ENCODE assay signal across 1 cellular context in the genomic region with DNA sequence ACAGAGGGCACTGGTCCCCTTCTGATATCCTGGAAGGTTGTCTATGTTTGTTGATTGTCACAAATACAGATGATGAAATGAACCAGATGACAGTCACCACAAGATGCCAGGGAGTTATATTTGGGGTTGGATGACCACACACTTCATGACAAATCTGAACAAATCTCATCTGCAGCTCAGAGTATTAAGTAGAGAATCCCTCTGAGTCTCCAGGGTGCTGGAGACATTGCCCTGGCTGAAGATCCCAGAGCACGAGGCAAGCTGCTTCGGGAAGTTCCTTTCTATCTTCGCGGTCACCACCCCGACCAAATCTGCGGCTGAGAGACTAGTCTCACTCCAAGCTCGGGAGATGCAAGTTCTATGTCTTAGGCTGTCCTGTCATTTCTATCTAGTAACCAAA.
TF ChIP-seq lines count a peak whose summit lies in the region.

No MANE protein-coding gene starts in this region.

TF ChIP-seq in WTC11, 78 proteins besides CTCF, POLR2A, EP300 and RAD21 (continued from another document):
- TF ChIP-seq, protein P1, sequence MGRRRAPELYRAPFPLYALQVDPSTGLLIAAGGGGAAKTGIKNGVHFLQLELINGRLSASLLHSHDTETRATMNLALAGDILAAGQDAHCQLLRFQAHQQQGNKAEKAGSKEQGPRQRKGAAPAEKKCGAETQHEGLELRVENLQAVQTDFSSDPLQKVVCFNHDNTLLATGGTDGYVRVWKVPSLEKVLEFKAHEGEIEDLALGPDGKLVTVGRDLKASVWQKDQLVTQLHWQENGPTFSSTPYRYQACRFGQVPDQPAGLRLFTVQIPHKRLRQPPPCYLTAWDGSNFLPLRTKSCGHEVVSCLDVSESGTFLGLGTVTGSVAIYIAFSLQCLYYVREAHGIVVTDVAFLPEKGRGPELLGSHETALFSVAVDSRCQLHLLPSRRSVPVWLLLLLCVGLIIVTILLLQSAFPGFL (CRISPR knock-in tag; IDR thresholded peaks at IDR 0.05; ENCODE audit: borderline replicate concordance), result no peak
- TF ChIP-seq, protein P2, sequence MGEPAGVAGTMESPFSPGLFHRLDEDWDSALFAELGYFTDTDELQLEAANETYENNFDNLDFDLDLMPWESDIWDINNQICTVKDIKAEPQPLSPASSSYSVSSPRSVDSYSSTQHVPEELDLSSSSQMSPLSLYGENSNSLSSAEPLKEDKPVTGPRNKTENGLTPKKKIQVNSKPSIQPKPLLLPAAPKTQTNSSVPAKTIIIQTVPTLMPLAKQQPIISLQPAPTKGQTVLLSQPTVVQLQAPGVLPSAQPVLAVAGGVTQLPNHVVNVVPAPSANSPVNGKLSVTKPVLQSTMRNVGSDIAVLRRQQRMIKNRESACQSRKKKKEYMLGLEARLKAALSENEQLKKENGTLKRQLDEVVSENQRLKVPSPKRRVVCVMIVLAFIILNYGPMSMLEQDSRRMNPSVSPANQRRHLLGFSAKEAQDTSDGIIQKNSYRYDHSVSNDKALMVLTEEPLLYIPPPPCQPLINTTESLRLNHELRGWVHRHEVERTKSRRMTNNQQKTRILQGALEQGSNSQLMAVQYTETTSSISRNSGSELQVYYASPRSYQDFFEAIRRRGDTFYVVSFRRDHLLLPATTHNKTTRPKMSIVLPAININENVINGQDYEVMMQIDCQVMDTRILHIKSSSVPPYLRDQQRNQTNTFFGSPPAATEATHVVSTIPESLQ (CRISPR knock-in tag; IDR thresholded peaks at IDR 0.05), result no peak
- TF ChIP-seq TP53 (CRISPR knock-in tag; IDR thresholded peaks at IDR 0.05), result no peak
- TF ChIP-seq ZNF138 (CRISPR knock-in tag; conservative IDR thresholded peaks at IDR 0.05), result no peak
- no peak for TF ChIP-seq JAZF1 (CRISPR knock-in tag; IDR thresholded peaks at IDR 0.05)
- TF ChIP-seq, protein P3, sequence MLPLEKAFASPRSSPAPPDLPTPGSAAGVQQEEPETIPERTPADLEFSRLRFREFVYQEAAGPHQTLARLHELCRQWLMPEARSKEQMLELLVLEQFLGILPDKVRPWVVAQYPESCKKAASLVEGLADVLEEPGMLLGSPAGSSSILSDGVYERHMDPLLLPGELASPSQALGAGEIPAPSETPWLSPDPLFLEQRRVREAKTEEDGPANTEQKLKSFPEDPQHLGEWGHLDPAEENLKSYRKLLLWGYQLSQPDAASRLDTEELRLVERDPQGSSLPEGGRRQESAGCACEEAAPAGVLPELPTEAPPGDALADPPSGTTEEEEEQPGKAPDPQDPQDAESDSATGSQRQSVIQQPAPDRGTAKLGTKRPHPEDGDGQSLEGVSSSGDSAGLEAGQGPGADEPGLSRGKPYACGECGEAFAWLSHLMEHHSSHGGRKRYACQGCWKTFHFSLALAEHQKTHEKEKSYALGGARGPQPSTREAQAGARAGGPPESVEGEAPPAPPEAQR (CRISPR knock-in tag; IDR thresholded peaks at IDR 0.05), result no peak
- TF ChIP-seq, protein P4, sequence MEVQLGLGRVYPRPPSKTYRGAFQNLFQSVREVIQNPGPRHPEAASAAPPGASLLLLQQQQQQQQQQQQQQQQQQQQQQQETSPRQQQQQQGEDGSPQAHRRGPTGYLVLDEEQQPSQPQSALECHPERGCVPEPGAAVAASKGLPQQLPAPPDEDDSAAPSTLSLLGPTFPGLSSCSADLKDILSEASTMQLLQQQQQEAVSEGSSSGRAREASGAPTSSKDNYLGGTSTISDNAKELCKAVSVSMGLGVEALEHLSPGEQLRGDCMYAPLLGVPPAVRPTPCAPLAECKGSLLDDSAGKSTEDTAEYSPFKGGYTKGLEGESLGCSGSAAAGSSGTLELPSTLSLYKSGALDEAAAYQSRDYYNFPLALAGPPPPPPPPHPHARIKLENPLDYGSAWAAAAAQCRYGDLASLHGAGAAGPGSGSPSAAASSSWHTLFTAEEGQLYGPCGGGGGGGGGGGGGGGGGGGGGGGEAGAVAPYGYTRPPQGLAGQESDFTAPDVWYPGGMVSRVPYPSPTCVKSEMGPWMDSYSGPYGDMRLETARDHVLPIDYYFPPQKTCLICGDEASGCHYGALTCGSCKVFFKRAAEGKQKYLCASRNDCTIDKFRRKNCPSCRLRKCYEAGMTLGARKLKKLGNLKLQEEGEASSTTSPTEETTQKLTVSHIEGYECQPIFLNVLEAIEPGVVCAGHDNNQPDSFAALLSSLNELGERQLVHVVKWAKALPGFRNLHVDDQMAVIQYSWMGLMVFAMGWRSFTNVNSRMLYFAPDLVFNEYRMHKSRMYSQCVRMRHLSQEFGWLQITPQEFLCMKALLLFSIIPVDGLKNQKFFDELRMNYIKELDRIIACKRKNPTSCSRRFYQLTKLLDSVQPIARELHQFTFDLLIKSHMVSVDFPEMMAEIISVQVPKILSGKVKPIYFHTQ (CRISPR knock-in tag; IDR thresholded peaks at IDR 0.05), result no peak
- TF ChIP-seq, protein P5, sequence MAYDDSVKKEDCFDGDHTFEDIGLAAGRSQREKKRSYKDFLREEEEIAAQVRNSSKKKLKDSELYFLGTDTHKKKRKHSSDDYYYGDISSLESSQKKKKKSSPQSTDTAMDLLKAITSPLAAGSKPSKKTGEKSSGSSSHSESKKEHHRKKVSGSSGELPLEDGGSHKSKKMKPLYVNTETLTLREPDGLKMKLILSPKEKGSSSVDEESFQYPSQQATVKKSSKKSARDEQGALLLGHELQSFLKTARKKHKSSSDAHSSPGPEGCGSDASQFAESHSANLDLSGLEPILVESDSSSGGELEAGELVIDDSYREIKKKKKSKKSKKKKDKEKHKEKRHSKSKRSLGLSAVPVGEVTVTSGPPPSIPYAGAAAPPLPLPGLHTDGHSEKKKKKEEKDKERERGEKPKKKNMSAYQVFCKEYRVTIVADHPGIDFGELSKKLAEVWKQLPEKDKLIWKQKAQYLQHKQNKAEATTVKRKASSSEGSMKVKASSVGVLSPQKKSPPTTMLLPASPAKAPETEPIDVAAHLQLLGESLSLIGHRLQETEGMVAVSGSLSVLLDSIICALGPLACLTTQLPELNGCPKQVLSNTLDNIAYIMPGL (CRISPR knock-in tag; IDR thresholded peaks at IDR 0.05), result no peak
- no peak for TF ChIP-seq NFYB (CRISPR knock-in tag; conservative IDR thresholded peaks at IDR 0.05; ENCODE audit: low read depth)
- TF ChIP-seq TEAD1 (CRISPR knock-in tag; IDR thresholded peaks at IDR 0.05), result no peak
- TF ChIP-seq ESRRA (CRISPR knock-in tag; IDR thresholded peaks at IDR 0.05; ENCODE audit: borderline replicate concordance), result no peak
